Comparison of ENCODE assay signal across 1 cellular context in genomic region chr16:4463522-4464163, GRCh38.
TF ChIP-seq lines count a peak whose summit lies in the region.

No MANE protein-coding gene starts in this region.

TF ChIP-seq in GM12878, 131 proteins besides CTCF, POLR2A, EP300 and RAD21:
- TF ChIP-seq ESRRA (IDR thresholded peaks at IDR 0.05; ENCODE audit: low read length) (no peak), SREBF2 (IDR thresholded peaks at IDR 0.05; ENCODE audit: low read length) (no peak), ZNF24 (IDR thresholded peaks at IDR 0.05) (no peak), YBX1 (IDR thresholded peaks at IDR 0.05) (no peak), POLR2AphosphoS5 (IDR thresholded peaks at IDR 0.05; ENCODE audit: low read length) (no peak), EZH2 (IDR thresholded peaks at IDR 0.05; ENCODE audit: borderline replicate concordance, control insufficient read depth, low read depth, low read length) (no peak), IRF3 (IDR thresholded peaks at IDR 0.05) (no peak), STAT1 (conservative IDR thresholded peaks at IDR 0.05) (no peak), SUZ12 (IDR thresholded peaks at IDR 0.05; ENCODE audit: unreplicated experiment) (no peak), PBX3 (IDR thresholded peaks at IDR 0.05; ENCODE audit: insufficient replicate concordance, low read depth, low read length) (no peak), CREM (IDR thresholded peaks at IDR 0.05; ENCODE audit: low read depth) (no peak), NR2F1 (conservative IDR thresholded peaks at IDR 0.05) (no peak)
